Comparison of ENCODE assay signal across 8 cellular contexts in genomic region chr18:2981212-2981728, GRCh38. TPM values are rescaled to one million over a fixed set of nuclear protein-coding genes. Genes with fewer than 3 reads are reported as not detected.
A peak's percentile ranks its signal among the peaks of the same experiment; 100 is the strongest.
DNase-seq lines count a peak whose midpoint lies in the region; ATAC-seq and TF ChIP-seq lines count a peak whose summit lies in the region.

No MANE protein-coding gene starts in this region.

- H3K9me3 ChIP-seq in CD8-positive, alpha-beta memory T cell (ENCODE audit: low read length): no peaks in the 10 kb centered on the region
- no peaks in the 10 kb centered on the region for H3K9me3 ChIP-seq in OCI-LY7 (ENCODE audit: low read length)
- no peaks in the 10 kb centered on the region for H3K9me3 ChIP-seq in osteoblast (ENCODE audit: low read depth, low read length)

- H3K9me2 ChIP-seq in OCI-LY7 (ENCODE audit: insufficient read depth, low read length): no peaks in the 10 kb centered on the region

- ATAC-seq in effector memory CD8-positive, alpha-beta T cell (replicated peaks): peak; percentile 42

- no peak for TF ChIP-seq CTCF in OCI-LY7 (conservative IDR thresholded peaks at IDR 0.05; ENCODE audit: low read length)
- no peak for TF ChIP-seq CTCF in osteoblast (IDR thresholded peaks at IDR 0.05; ENCODE audit: extremely low read depth, low read depth, low read length)

- H3K4me3 ChIP-seq in CD8-positive, alpha-beta memory T cell (ENCODE audit: low read length): peak overlapping the region; percentile 68
- H3K4me3 ChIP-seq in OCI-LY7 (ENCODE audit: low read depth, low read length, poor library complexity, severe bottlenecking) (peak overlapping the region; percentile 12), osteoblast (ENCODE audit: insufficient read depth, low read length) (peak overlapping the region; percentile 25)

- BruUV-seq in OCI-LY7 (replicated peaks; lab: Mats Ljungman, UMichigan): no TSS peak

- peaks cover 0 to 24% (median 10%) of the 10 kb centered on the region in 3 donors for H3K36me3 Mint-ChIP-seq in CD8-positive, alpha-beta memory T cell
- H3K36me3 Mint-ChIP-seq in effector memory CD8-positive, alpha-beta T cell (ENCODE audit: insufficient read depth): peaks cover 26% of the 10 kb centered on the region

- CTCF ChIA-PET in CD8-positive, alpha-beta memory T cell (lab: Charles Lee): interaction anchor here (0.7 to 5.1 kb wide), 10 partner anchors 13 to 265 kb away, joined by 3 to 55 read pairs (median 7); no protein-coding TSS in a partner anchor
- CTCF ChIA-PET in OCI-LY7 (lab: Charles Lee; ENCODE audit: unreplicated experiment): no interaction called here

- H2AFZ ChIP-seq in OCI-LY7 (ENCODE audit: low read length): peak overlapping the region; percentile 40; the same call in 1 of the 2 replicates
- H2AFZ ChIP-seq in osteoblast (ENCODE audit: low read length): no peak overlapping the region

- H3K27me3 ChIP-seq in CD8-positive, alpha-beta memory T cell (ENCODE audit: insufficient read depth, low read length, poor library complexity, severe bottlenecking): no peaks in the 10 kb centered on the region
- H3K27me3 ChIP-seq in osteoblast (ENCODE audit: insufficient read depth, low read length): no peaks in the 10 kb centered on the region

- no peaks in the 10 kb centered on the region for H3K27me3 Mint-ChIP-seq in CD8-positive, alpha-beta memory T cell
- no peaks in the 10 kb centered on the region for H3K27me3 Mint-ChIP-seq in effector memory CD8-positive, alpha-beta T cell

- DNase-seq in CD8-positive, alpha-beta memory T cell: peak in 1 of 5 donors; percentile 26
- peak; percentile 29 for DNase-seq in OCI-LY7 (ENCODE audit: low spot score)
- DNase-seq in effector memory CD8-positive, alpha-beta T cell: no peak
- DNase-seq in osteoblast (ENCODE audit: insufficient read length, low spot score, missing footprints): no peak
- DNase-seq in DMS79 treated with DMSO at 0.1 percent for 48 hours (lab: John Stamatoyannopoulos, UW): no peak
- no peak for DNase-seq in NOMO-1 treated with dmso at 0.1 percent for 144 hours (lab: John Stamatoyannopoulos, UW; ENCODE audit: unreplicated experiment)
- no peak for DNase-seq in NCI-H524 treated with DMSO at 0.1 percent for 48 hours (lab: John Stamatoyannopoulos, UW)
- DNase-seq in globus pallidus (ENCODE audit: low spot score): no peak

- H3K79me2 ChIP-seq in OCI-LY7 (ENCODE audit: insufficient read depth, low read depth, low read length): peaks cover 64% of the 10 kb centered on the region; the same call in 1 of the 2 replicates
- peaks cover 93% of the 10 kb centered on the region for H3K79me2 ChIP-seq in osteoblast (ENCODE audit: insufficient read depth, low read length)

- no peaks in the 10 kb centered on the region for H3K36me3 ChIP-seq in CD8-positive, alpha-beta memory T cell (ENCODE audit: insufficient read depth, low read length)
- H3K36me3 ChIP-seq in OCI-LY7 (ENCODE audit: insufficient read depth, low read length) (no peaks in the 10 kb centered on the region; the same call in 1 of the 2 replicates), osteoblast (ENCODE audit: insufficient read depth, low read length) (no peaks in the 10 kb centered on the region)

- intact Hi-C loops in OCI-LY7 (cut with micrococcal nuclease; ENCODE audit: unreplicated experiment): no loop called here

- POLR2A ChIA-PET in CD8-positive, alpha-beta memory T cell (lab: Charles Lee): interaction anchor here (1.1 to 3.1 kb wide), 9 partner anchors 8 to 79 kb away, joined by 3 to 34 read pairs (median 5); no protein-coding TSS in a partner anchor
- POLR2A ChIA-PET in OCI-LY7 (lab: Charles Lee): interaction anchor here (0.9 to 13.3 kb wide), 8 partner anchors 9 to 466 kb away, joined by 3 to 158 read pairs (median 4); no protein-coding TSS in a partner anchor

- peak overlapping the region; percentile 75 to 92 (median 87) for H3K4me3 Mint-ChIP-seq in CD8-positive, alpha-beta memory T cell
- H3K4me3 Mint-ChIP-seq in effector memory CD8-positive, alpha-beta T cell: peak overlapping the region; percentile 81 to 93

- no peaks in the 10 kb centered on the region for H3K9me3 Mint-ChIP-seq in CD8-positive, alpha-beta memory T cell
- H3K9me3 Mint-ChIP-seq in effector memory CD8-positive, alpha-beta T cell: no peaks in the 10 kb centered on the region

- peak overlapping the region; percentile 78 to 99 (median 96) for H3K27ac Mint-ChIP-seq in CD8-positive, alpha-beta memory T cell
- H3K27ac Mint-ChIP-seq in effector memory CD8-positive, alpha-beta T cell: peak overlapping the region; percentile 92 to 98

- peaks cover 80% of the 10 kb centered on the region for H3K4me1 ChIP-seq in CD8-positive, alpha-beta memory T cell (ENCODE audit: insufficient read depth, low read length)
- H3K4me1 ChIP-seq in OCI-LY7 (ENCODE audit: insufficient read depth, low read length, poor library complexity, severe bottlenecking) (peaks cover 72% of the 10 kb centered on the region), osteoblast (ENCODE audit: insufficient read depth, low read length) (peaks cover 89% of the 10 kb centered on the region)

- H3K27ac ChIP-seq in CD8-positive, alpha-beta memory T cell (ENCODE audit: low read depth, low read length): peak overlapping the region; percentile 47
- H3K27ac ChIP-seq in OCI-LY7 (ENCODE audit: low read depth, low read length, poor library complexity, severe bottlenecking) (peak overlapping the region; percentile 62), osteoblast (ENCODE audit: low read depth, low read length) (peak overlapping the region; percentile 89)

- peak overlapping the region; percentile 55 for H3K4me2 ChIP-seq in OCI-LY7 (ENCODE audit: low read length)
- H3K4me2 ChIP-seq in osteoblast (ENCODE audit: insufficient read depth, low read length): peak overlapping the region; percentile 68

- peaks cover 82 to 98% (median 97%) of the 10 kb centered on the region in 3 donors for H3K4me1 Mint-ChIP-seq in CD8-positive, alpha-beta memory T cell
- H3K4me1 Mint-ChIP-seq in effector memory CD8-positive, alpha-beta T cell (ENCODE audit: low read depth in 2 of 2): peaks cover 55 to 68% of the 10 kb centered on the region in 2 donors

- H4K20me1 ChIP-seq in OCI-LY7 (ENCODE audit: insufficient read depth, low read length): peaks cover 3% of the 10 kb centered on the region; the same call in 1 of the 2 replicates
- peaks cover 17% of the 10 kb centered on the region for H4K20me1 ChIP-seq in osteoblast (ENCODE audit: insufficient read depth, low read length)

RNA-seq across cellular contexts. Expression of gene LPIN2, which starts 31.7 kb away (rescaled TPM):
- total RNA-seq in CD8-positive, alpha-beta memory T cell: 10 to 100 TPM; 82.9 to 83.2 TPM
- polyA plus RNA-seq in CD8-positive, alpha-beta memory T cell: 68.6 TPM
- total RNA-seq in OCI-LY7 (2014; rRNA removed; shearing (Covaris generic)): 18.7 and 20.1 TPM in 2 replicates
- 16.9 and 18.9 TPM in 2 replicates for total RNA-seq in OCI-LY7 (2022)
- 47.7 and 48.1 TPM in 2 replicates for total RNA-seq in osteoblast

Comparison
In these comparisons a context has a peak if more than half of its experiments do, and no peak if none do; other contexts are left out.
1. H3K4me3 ChIP-seq: peak in every context shown above with its lines; median percentile 68 in CD8-positive, alpha-beta memory T cell; 25 in osteoblast; 12 in OCI-LY7.